Comparison of ENCODE assay signal across 25 cellular contexts in the genomic region with DNA sequence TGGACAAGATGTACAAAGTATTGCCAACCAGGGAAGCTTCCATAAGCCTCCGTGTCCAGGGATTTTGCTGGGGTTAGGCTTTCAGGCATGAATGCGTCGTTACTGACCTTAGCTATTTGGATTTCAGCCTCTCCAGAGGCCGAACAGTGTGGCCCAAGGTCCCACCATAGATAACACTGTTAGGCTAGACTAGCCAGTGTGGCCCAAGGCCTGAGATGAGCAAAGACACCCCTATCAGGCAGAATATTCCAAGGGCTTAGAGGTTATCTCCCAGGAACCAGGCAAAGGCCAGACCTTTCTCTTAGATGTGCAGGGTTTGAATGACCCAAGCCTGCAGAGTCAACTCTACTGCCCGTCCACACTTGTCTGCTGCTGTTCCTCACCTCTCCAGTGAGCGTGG.
"Had no signal": no experiment of that assay in that cellular context is flagged by ENCODE, and none has a peak within 500 bp of the region (broad histone marks: within the 10 kb centered on the region; RNA-seq: fewer than 3 reads in every experiment).

No MANE protein-coding gene starts in this region.

- H3K27me3 ChIP-seq: breast epithelium, esophagus squamous epithelium, ovary, tibial nerve had no signal

- H3K27ac ChIP-seq: breast epithelium, epithelial cell of prostate, esophagus squamous epithelium, left ventricle myocardium inferior, ovary, tibial nerve had no signal

- H3K27me3 Mint-ChIP-seq: activated naive CD4-positive, alpha-beta T cell treated with anti-CD3 and anti-CD28 coated beads, Interleukin-2, amount 50 U/mL, for 24 hours; progenitor cell of endocrine pancreas had no signal

- H3K9me3 ChIP-seq: breast epithelium, esophagus squamous epithelium, mucosa of descending colon, ovary had no signal

- H3K4me1 ChIP-seq: breast epithelium, esophagus squamous epithelium, left ventricle myocardium inferior, tibial nerve had no signal

- H3K4me1 Mint-ChIP-seq: activated CD4-positive, alpha-beta T cell treated with anti-CD3 and anti-CD28 coated beads for 36 hours; activated CD8-positive, alpha-beta memory T cell treated with anti-CD3 and anti-CD28 coated beads, Interleukin-2, amount 10 ng/mL, durations not matched to agents 7 days and 5 days; activated naive CD4-positive, alpha-beta T cell treated with anti-CD3 and anti-CD28 coated beads, Interleukin-2, amount 50 U/mL, for 24 hours; central memory CD8-positive, alpha-beta T cell; nephron had no signal

- H3K36me3 Mint-ChIP-seq: activated CD8-positive, alpha-beta memory T cell treated with anti-CD3 and anti-CD28 coated beads, Interleukin-2, amount 10 ng/mL, durations not matched to agents 7 days and 5 days; activated naive CD4-positive, alpha-beta T cell treated with anti-CD3 and anti-CD28 coated beads, Interleukin-2, amount 50 U/mL, for 24 hours had no signal

- H3K4me3 Mint-ChIP-seq: activated CD4-positive, alpha-beta T cell treated with anti-CD3 and anti-CD28 coated beads for 36 hours; activated CD8-positive, alpha-beta memory T cell treated with anti-CD3 and anti-CD28 coated beads, Interleukin-2, amount 10 ng/mL, durations not matched to agents 7 days and 5 days; activated CD8-positive, alpha-beta T cell treated with anti-CD3 and anti-CD28 coated beads, Interleukin-2, amount 10 ng/mL, durations not matched to agents 7 days and 5 days; activated naive CD4-positive, alpha-beta T cell treated with anti-CD3 and anti-CD28 coated beads, Interleukin-2, amount 50 U/mL, for 24 hours; central memory CD8-positive, alpha-beta T cell; nephron had no signal

- H3K4me3 ChIP-seq: breast epithelium, esophagus squamous epithelium, left ventricle myocardium inferior, lung, mucosa of descending colon, ovary, smooth muscle cell, tibial nerve had no signal

- H3K27ac Mint-ChIP-seq: activated CD4-positive, alpha-beta T cell treated with anti-CD3 and anti-CD28 coated beads for 36 hours; activated CD8-positive, alpha-beta memory T cell treated with anti-CD3 and anti-CD28 coated beads, Interleukin-2, amount 10 ng/mL, durations not matched to agents 7 days and 5 days; activated CD8-positive, alpha-beta T cell treated with anti-CD3 and anti-CD28 coated beads, Interleukin-2, amount 10 ng/mL, durations not matched to agents 7 days and 5 days; activated naive CD4-positive, alpha-beta T cell treated with anti-CD3 and anti-CD28 coated beads, Interleukin-2, amount 50 U/mL, for 24 hours; activated T-helper 2 cell treated with anti-CD3 and anti-CD28 coated beads, Interferon-gamma antibody, Interleukin-2, Interleukin-4, amounts not matched to agents 10 μg/mL and 5 μg/mL and 100 μg/mL, durations not matched to agents 14 hours and 24 hours and 36 hours; nephron; progenitor cell of endocrine pancreas had no signal

- H3K36me3 ChIP-seq: breast epithelium, esophagus squamous epithelium, left ventricle myocardium inferior, ovary, tibial nerve had no signal

- H3K9me3 Mint-ChIP-seq: activated naive CD4-positive, alpha-beta T cell treated with anti-CD3 and anti-CD28 coated beads, Interleukin-2, amount 50 U/mL, for 24 hours; activated T-helper 2 cell treated with anti-CD3 and anti-CD28 coated beads, Interferon-gamma antibody, Interleukin-2, Interleukin-4, amounts not matched to agents 10 μg/mL and 5 μg/mL and 100 μg/mL, durations not matched to agents 14 hours and 24 hours and 36 hours had no signal

- H3K4me2 ChIP-seq: smooth muscle cell had no signal

- DNase-seq: activated CD4-positive, alpha-beta T cell treated with anti-CD3 and anti-CD28 coated beads for 36 hours; activated CD4-positive, CD25-positive, alpha-beta regulatory T cell; activated CD8-positive, alpha-beta memory T cell treated with anti-CD3 and anti-CD28 coated beads, Interleukin-2, amount 10 ng/mL, durations not matched to agents 7 days and 5 days; activated CD8-positive, alpha-beta T cell treated with anti-CD3 and anti-CD28 coated beads, Interleukin-2, amount 10 ng/mL, durations not matched to agents 7 days and 5 days; activated T-cell treated with anti-CD3 and anti-CD28 coated beads, Interleukin-2, amount 50 U/mL, for 48 hours; dermis blood vessel endothelial cell; effector CD4-positive, alpha-beta T cell; esophagus squamous epithelium; foreskin melanocyte; left ventricle myocardium inferior; mucosa of descending colon; ovary; retina; stimulated activated CD4-positive, alpha-beta T cell treated with anti-CD3 and anti-CD28 coated beads, Interleukin-1b, Interleukin-23, amount 100 ng/mL, for 48 hours; stimulated activated naive CD4-positive, alpha-beta T cell had no signal
